Comparison of ENCODE assay signal across 24 cellular contexts in genomic region chr4:12894062-12894461, GRCh38.
DNase-seq lines count a peak whose midpoint lies in the region; ATAC-seq, FAIRE-seq and TF ChIP-seq lines count a peak whose summit lies in the region.
"Had no signal": no experiment of that assay in that cellular context is flagged by ENCODE, and none has a peak within 500 bp of the region (broad histone marks: within the 10 kb centered on the region; RNA-seq: fewer than 3 reads in every experiment).

No MANE protein-coding gene starts in this region.

- DNase-seq in NCI-H1105 treated with DMSO at 0.1 percent for 48 hours (lab: John Stamatoyannopoulos, UW) = peak; percentile 0
- no peak for DNase-seq in NCI-H1105 (lab: John Stamatoyannopoulos, UW)
- peak; percentile 74 for DNase-seq in NCI-H69 (lab: John Stamatoyannopoulos, UW)
- no peak for DNase-seq in bronchial epithelial cell (ENCODE audit: low read depth)
- peak; percentile 33 for DNase-seq in pons (ENCODE audit: low spot score)
- DNase-seq in NCI-H2171 (lab: John Stamatoyannopoulos, UW) = no peak
- DNase-seq in GF-D8 (lab: John Stamatoyannopoulos, UW) = no peak
- DNase-seq in left lobe of liver (ENCODE audit: low spot score) = no peak
- DNase-seq: 8988T; ACHN; BE2C; C1 segment of cervical spinal cord; CD4-positive, alpha-beta memory T cell; CD4-positive, CD25-positive, alpha-beta regulatory T cell; CD8-positive, alpha-beta memory T cell; COR-L47; DMS 273 treated with DMSO at 0.1 percent for 48 hours; DMS153; DMS79; DND-41; EL; GDM1 had no signal

- peak; percentile 66 for FAIRE-seq in bronchial epithelial cell (lab: Jason Lieb, UNC)
- FAIRE-seq: GM12891 had no signal

- no peak for ATAC-seq in left lobe of liver

- H3K36me3 ChIP-seq in bronchial epithelial cell (ENCODE audit: control insufficient read depth, insufficient read depth, low read length) = no peaks in the 10 kb centered on the region
- H3K36me3 ChIP-seq: BE2C, BLaER1 had no signal

- H3K4me3 ChIP-seq in bronchial epithelial cell (ENCODE audit: low read depth, low read length) = no peak overlapping the region
- H3K4me3 ChIP-seq: BLaER1 had no signal

- H3K27me3 ChIP-seq in bronchial epithelial cell (ENCODE audit: control insufficient read depth, insufficient read depth, low read length) = no peaks in the 10 kb centered on the region
- H3K27me3 ChIP-seq: BE2C, BLaER1 had no signal

- TF ChIP-seq CTCF in bronchial epithelial cell (IDR thresholded peaks at IDR 0.05; ENCODE audit: insufficient read depth, low read length, severe bottlenecking) = no peak

Comparison
In these comparisons a context has a peak if more than half of its experiments do, and no peak if none do; other contexts are left out.
1. DNase-seq: peak in NCI-H1105 treated with DMSO at 0.1 percent for 48 hours (single experiment), NCI-H69 (single experiment) and pons (single experiment); none in NCI-H1105 (single experiment), bronchial epithelial cell (single experiment), NCI-H2171 (single experiment), GF-D8 (single experiment) and left lobe of liver (single experiment).